17 cellular contexts compared by ENCODE assay signal in genomic region chr22:37799979-37800378, GRCh38. TPM values are rescaled to one million over a fixed set of nuclear protein-coding genes. Genes with fewer than 3 reads are reported as not detected.
"Had no signal": no experiment of that assay in that cellular context is flagged by ENCODE, and none has a peak within 500 bp of the region (broad histone marks: within the 10 kb centered on the region; RNA-seq: fewer than 3 reads in every experiment).

No MANE protein-coding gene starts in this region.

RNA-seq across cellular contexts. Expression of gene GALR3, which starts 23.2 kb away (rescaled TPM):
- total RNA-seq: heart left ventricle; kidney; left colon; left lung; liver; lower lobe of right lung; mammary epithelial cell; naive thymus-derived CD8-positive, alpha-beta T cell; posterior vena cava; sigmoid colon; spleen; subcutaneous adipose tissue; suprapubic skin; thoracic aorta; tibial nerve; upper lobe of left lung; urinary bladder had no signal
